10 cellular contexts compared by ENCODE assay signal in the genomic region with DNA sequence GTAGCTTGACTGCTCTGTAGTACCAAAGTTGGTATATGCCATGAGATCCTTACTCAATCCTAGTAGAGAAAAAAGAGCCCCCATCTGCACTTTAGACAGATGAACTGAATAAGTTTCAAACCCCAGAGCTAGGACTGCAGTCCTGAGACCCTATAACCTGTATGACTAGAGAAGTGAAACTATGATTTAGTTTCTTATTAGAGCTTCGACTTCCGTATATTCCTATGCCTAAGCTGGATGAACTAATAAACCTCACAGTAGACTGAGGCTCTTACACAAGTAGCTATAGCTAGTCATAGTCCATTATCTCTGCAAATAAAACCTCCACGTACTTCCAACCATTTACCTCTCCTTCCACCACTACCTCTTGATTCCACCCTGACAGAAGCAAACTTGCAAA. TPM values are rescaled to one million over a fixed set of nuclear protein-coding genes. Genes with fewer than 3 reads are reported as not detected.
DNase-seq lines count a peak whose midpoint lies in the region; ATAC-seq lines count a peak whose summit lies in the region.
"Had no signal": no experiment of that assay in that cellular context is flagged by ENCODE, and none has a peak within 500 bp of the region (broad histone marks: within the 10 kb centered on the region; RNA-seq: fewer than 3 reads in every experiment).

No MANE protein-coding gene starts in this region.

- H3K27me3 ChIP-seq in right cardiac atrium (ENCODE audit: control insufficient read depth, insufficient read depth) = no peaks in the 10 kb centered on the region

- H3K27ac Mint-ChIP-seq in immature natural killer cell (no peak overlapping the region), T-helper 17 cell (no peak overlapping the region)

- peak; percentile 40 for DNase-seq in germinal center (ENCODE audit: low spot score)
- no peak for DNase-seq in right cardiac atrium
- no peak for DNase-seq in immature natural killer cell
- DNase-seq in T-helper 17 cell = no peak
- DNase-seq in SKM-1 treated with dmso at 0.1 percent for 144 hours (lab: John Stamatoyannopoulos, UW; ENCODE audit: unreplicated experiment) = no peak
- DNase-seq: amygdala, psoas muscle had no signal

- H3K27ac ChIP-seq in right cardiac atrium (ENCODE audit: low read length) = no peak overlapping the region
- H3K27ac ChIP-seq: psoas muscle had no signal

- H3K27me3 Mint-ChIP-seq in immature natural killer cell (ENCODE audit: low read depth in 3 of 3) (peaks cover 0 to 3% (median 2%) of the 10 kb centered on the region in 3 donors), T-helper 17 cell (no peaks in the 10 kb centered on the region)

- H3K4me1 Mint-ChIP-seq in immature natural killer cell = peaks cover 0 to 4% of the 10 kb centered on the region in 2 donors
- peaks cover 2% of the 10 kb centered on the region for H3K4me1 Mint-ChIP-seq in T-helper 17 cell

- no peaks in the 10 kb centered on the region for H3K9me3 Mint-ChIP-seq in immature natural killer cell

- H3K4me3 Mint-ChIP-seq in immature natural killer cell (no peak overlapping the region), T-helper 17 cell (no peak overlapping the region)

- ATAC-seq in GM18873 (IDR thresholded peaks at IDR 0.05; ENCODE audit: low FRiP score, unreplicated experiment) (peak; percentile 83), GM21825 (IDR thresholded peaks at IDR 0.05; ENCODE audit: unreplicated experiment) (peak; percentile 91), HG03354 (IDR thresholded peaks at IDR 0.05; ENCODE audit: poor library complexity, severe bottlenecking, unreplicated experiment) (peak; percentile 86), right cardiac atrium (no peak), T-helper 17 cell (no peak)
- ATAC-seq: psoas muscle had no signal

- H3K9me3 ChIP-seq in right cardiac atrium (ENCODE audit: control insufficient read depth, low read length) (no peaks in the 10 kb centered on the region), T-helper 17 cell (ENCODE audit: control insufficient read depth, low read length, poor library complexity, severe bottlenecking) (no peaks in the 10 kb centered on the region)
- H3K9me3 ChIP-seq: psoas muscle had no signal

- H3K4me3 ChIP-seq in right cardiac atrium (ENCODE audit: low read length) = no peak overlapping the region
- H3K4me3 ChIP-seq: psoas muscle had no signal

- WGBS in right cardiac atrium = 83% methylated on average over 3 of the region's 3 CpGs

- H3K36me3 Mint-ChIP-seq in immature natural killer cell (peaks cover 0 to 5% (median 0%) of the 10 kb centered on the region in 3 donors), T-helper 17 cell (ENCODE audit: low read depth) (peaks cover 3% of the 10 kb centered on the region)

- H3K4me1 ChIP-seq in right cardiac atrium (ENCODE audit: control insufficient read depth, insufficient read depth, low read length) = no peaks in the 10 kb centered on the region

- intact Hi-C loops in right cardiac atrium (cut with DNase I) = no loop called here

RNA-seq across cellular contexts. Expression of a gene that starts 6.3 kb away (rescaled TPM):
- total RNA-seq in right cardiac atrium = 10 to 100 TPM; 27.0 to 27.6 (median 27.1) TPM
- polyA plus RNA-seq in right cardiac atrium = 8.8 TPM
- polyA plus RNA-seq in immature natural killer cell = 10 to 100 TPM in 1 of 3 donors, 1 to 10 TPM in 2; 3.0 to 13.0 (median 8.2) TPM
- 10 to 100 TPM; 60.9 to 63.8 TPM for total RNA-seq in T-helper 17 cell

Comparison
In these comparisons a context has a peak if more than half of its experiments do, and no peak if none do; other contexts are left out.
1. ATAC-seq: peak in GM18873 (single experiment), GM21825 (single experiment) and HG03354 (single experiment); none in right cardiac atrium (0 of 2) and T-helper 17 cell (single experiment).